Comparison of ENCODE assay signal across 23 cellular contexts in the genomic region with DNA sequence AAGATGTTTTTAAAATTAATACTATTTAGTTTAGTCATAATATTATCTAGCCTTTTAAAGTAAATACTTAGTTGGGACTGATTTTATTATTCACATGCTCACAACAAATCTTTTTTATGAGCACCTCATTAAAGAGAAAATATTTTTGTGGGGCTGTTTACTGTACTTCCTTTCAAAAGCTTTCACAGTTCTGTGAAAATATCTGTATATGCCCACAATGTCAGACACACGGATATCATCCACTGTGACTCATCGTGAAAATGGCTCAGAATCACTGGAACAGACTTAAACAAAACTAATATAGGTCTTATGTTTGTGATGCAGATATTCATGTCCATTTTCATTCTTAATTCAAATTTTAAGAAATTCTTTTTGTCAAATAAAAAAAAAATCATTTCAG.
A peak's percentile ranks its signal among the peaks of the same experiment; 100 is the strongest.
DNase-seq lines count a peak whose midpoint lies in the region; ATAC-seq, FAIRE-seq and TF ChIP-seq lines count a peak whose summit lies in the region.
"Had no signal": no experiment of that assay in that cellular context is flagged by ENCODE, and none has a peak within 500 bp of the region (broad histone marks: within the 10 kb centered on the region; RNA-seq: fewer than 3 reads in every experiment).

No MANE protein-coding gene starts in this region.

- H3K27me3 ChIP-seq in BJ (ENCODE audit: control insufficient read depth, insufficient read depth, low read length) (no peaks in the 10 kb centered on the region), bronchial epithelial cell (ENCODE audit: control insufficient read depth, insufficient read depth, low read length) (no peaks in the 10 kb centered on the region)
- H3K27me3 ChIP-seq: SJSA1 had no signal

- H3K4me1 Mint-ChIP-seq in activated CD8-positive, alpha-beta memory T cell treated with anti-CD3 and anti-CD28 coated beads, Interleukin-2, amount 10 ng/mL, durations not matched to agents 7 days and 5 days = no peaks in the 10 kb centered on the region
- H3K4me1 Mint-ChIP-seq: CD14-positive monocyte, GM23338, IgD-negative memory B cell had no signal

- no peaks in the 10 kb centered on the region for H3K9me3 Mint-ChIP-seq in activated CD8-positive, alpha-beta memory T cell treated with anti-CD3 and anti-CD28 coated beads, Interleukin-2, amount 10 ng/mL, durations not matched to agents 7 days and 5 days (ENCODE audit: low read depth)
- H3K9me3 Mint-ChIP-seq: GM23338 had no signal

- POLR2A ChIA-PET in BJ (lab: Charles Lee) = no interaction called here

- peak; percentile 68 for DNase-seq in BJ (ENCODE audit: low read depth)
- peak; percentile 36 for DNase-seq in M059J (ENCODE audit: low read depth)
- peak; percentile 9 for DNase-seq in bronchial epithelial cell (ENCODE audit: low read depth)
- DNase-seq in foreskin melanocyte = peak; percentile 45
- no peak for DNase-seq in activated CD8-positive, alpha-beta memory T cell treated with anti-CD3 and anti-CD28 coated beads, Interleukin-2, amount 10 ng/mL, durations not matched to agents 7 days and 5 days
- DNase-seq in NCI-H510A treated with DMSO at 0.1 percent for 48 hours (lab: John Stamatoyannopoulos, UW) = no peak
- DNase-seq: 8988T, AML-193, NCI-H1694 treated with DMSO at 0.1 percent for 48 hours, NCI-H2081 treated with DMSO at 0.1 percent for 48 hours, NCI-H2171 treated with DMSO at 0.1 percent for 48 hours, NCI-H446, NCI-H526 treated with DMSO at 0.1 percent for 48 hours, OCI-M1 had no signal

- H3K4me3 ChIP-seq in BJ (ENCODE audit: low read depth, low read length) = no peak overlapping the region
- H3K4me3 ChIP-seq in bronchial epithelial cell (ENCODE audit: low read depth, low read length) = no peak overlapping the region
- H3K4me3 ChIP-seq: GM23338, HAP-1, SJSA1 had no signal

- H3K4me3 Mint-ChIP-seq in activated CD8-positive, alpha-beta memory T cell treated with anti-CD3 and anti-CD28 coated beads, Interleukin-2, amount 10 ng/mL, durations not matched to agents 7 days and 5 days = no peak overlapping the region
- H3K4me3 Mint-ChIP-seq: CD14-positive monocyte, GM23338, IgD-negative memory B cell had no signal

- no peak for TF ChIP-seq CTCF in BJ (IDR thresholded peaks at IDR 0.05; ENCODE audit: insufficient read depth, low read depth, low read length)
- TF ChIP-seq CTCF in bronchial epithelial cell (IDR thresholded peaks at IDR 0.05; ENCODE audit: insufficient read depth, low read length, severe bottlenecking) = no peak

- FAIRE-seq in bronchial epithelial cell (lab: Jason Lieb, UNC) = no peak
- FAIRE-seq: HTR-8/SVneo had no signal

- no peak overlapping the region for H3K27ac Mint-ChIP-seq in activated CD8-positive, alpha-beta memory T cell treated with anti-CD3 and anti-CD28 coated beads, Interleukin-2, amount 10 ng/mL, durations not matched to agents 7 days and 5 days
- H3K27ac Mint-ChIP-seq: CD14-positive monocyte, GM23338, IgD-negative memory B cell had no signal

- no peaks in the 10 kb centered on the region for H3K36me3 ChIP-seq in BJ (ENCODE audit: control insufficient read depth, insufficient read depth, low read length)
- no peaks in the 10 kb centered on the region for H3K36me3 ChIP-seq in bronchial epithelial cell (ENCODE audit: control insufficient read depth, insufficient read depth, low read length)
- H3K36me3 ChIP-seq: HAP-1, SJSA1 had no signal

- no peaks in the 10 kb centered on the region for H3K36me3 Mint-ChIP-seq in activated CD8-positive, alpha-beta memory T cell treated with anti-CD3 and anti-CD28 coated beads, Interleukin-2, amount 10 ng/mL, durations not matched to agents 7 days and 5 days
- H3K36me3 Mint-ChIP-seq: CD14-positive monocyte, IgD-negative memory B cell had no signal

- H3K27me3 Mint-ChIP-seq in activated CD8-positive, alpha-beta memory T cell treated with anti-CD3 and anti-CD28 coated beads, Interleukin-2, amount 10 ng/mL, durations not matched to agents 7 days and 5 days = no peaks in the 10 kb centered on the region
- H3K27me3 Mint-ChIP-seq: IgD-negative memory B cell had no signal

- ATAC-seq in GM21526 (IDR thresholded peaks at IDR 0.05; ENCODE audit: low FRiP score, unreplicated experiment) (no peak), HG03039 (IDR thresholded peaks at IDR 0.05; ENCODE audit: unreplicated experiment) (no peak)
- ATAC-seq in activated CD8-positive, alpha-beta memory T cell treated with anti-CD3 and anti-CD28 coated beads, Interleukin-2, amount 10 ng/mL, durations not matched to agents 7 days and 5 days = no peak
- ATAC-seq: GM23338, Right ventricle myocardium inferior had no signal

- CTCF ChIA-PET in BJ (lab: Yijun Ruan, JAX) = interaction anchor here (1.9 to 4.7 kb wide), 2 partner anchors 8 to 10 kb away, joined by 5 to 21 read pairs; no protein-coding TSS in a partner anchor
- CTCF ChIA-PET in activated CD8-positive, alpha-beta memory T cell treated with anti-CD3 and anti-CD28 coated beads, Interleukin-2, amount 10 ng/mL, durations not matched to agents 7 days and 5 days (lab: Charles Lee) = no interaction called here

Comparison
In these comparisons a context has a peak if more than half of its experiments do, and no peak if none do; other contexts are left out.
1. DNase-seq: peak in BJ (single experiment), M059J (single experiment), bronchial epithelial cell (single experiment) and foreskin melanocyte (single experiment); none in activated CD8-positive, alpha-beta memory T cell treated with anti-CD3 and anti-CD28 coated beads, Interleukin-2, amount 10 ng/mL, durations not matched to agents 7 days and 5 days (single experiment) and NCI-H510A treated with DMSO at 0.1 percent for 48 hours (single experiment).